ENCODE assay signal across 15 cellular contexts in genomic region chr7:69684955-69685631, GRCh38.
DNase-seq lines count a peak whose midpoint lies in the region; ATAC-seq and TF ChIP-seq lines count a peak whose summit lies in the region.
"Had no signal": no experiment of that assay in that cellular context is flagged by ENCODE, and none has a peak within 500 bp of the region (broad histone marks: within the 10 kb centered on the region; RNA-seq: fewer than 3 reads in every experiment).

No MANE protein-coding gene starts in this region.

- no peak for TF ChIP-seq CTCF in endodermal cell (conservative IDR thresholded peaks at IDR 0.05)
- TF ChIP-seq CTCF in gastrocnemius medialis (IDR thresholded peaks at IDR 0.05 in 4 of 5, conservative IDR thresholded peaks at IDR 0.05 in 1 of 5): no peak
- no peak for TF ChIP-seq CTCF in omental fat pad (IDR thresholded peaks at IDR 0.05)

- no peaks in the 10 kb centered on the region for H3K9me3 Mint-ChIP-seq in endodermal cell
- H3K9me3 Mint-ChIP-seq: CD4-positive, alpha-beta T cell had no signal

- H3K27ac ChIP-seq in endodermal cell (ENCODE audit: low read depth, low read length): no peak overlapping the region
- peak overlapping the region in 1 of 4 donors; percentile 15 for H3K27ac ChIP-seq in gastrocnemius medialis
- H3K27ac ChIP-seq: SJSA1 had no signal

- H3K27me3 ChIP-seq in endodermal cell (ENCODE audit: control insufficient read depth, insufficient read depth, low read length, poor library complexity, severe bottlenecking) (no peaks in the 10 kb centered on the region), gastrocnemius medialis (no peaks in the 10 kb centered on the region)
- H3K27me3 ChIP-seq: SJSA1 had no signal

- peak overlapping the region; percentile 27 for H3K27ac Mint-ChIP-seq in endodermal cell
- H3K27ac Mint-ChIP-seq: activated CD8-positive, alpha-beta memory T cell treated with anti-CD3 and anti-CD28 coated beads, Interleukin-2, amount 10 ng/mL, durations not matched to agents 7 days and 5 days; CD4-positive, alpha-beta T cell had no signal

- no peak overlapping the region for H3K4me3 Mint-ChIP-seq in endodermal cell
- H3K4me3 Mint-ChIP-seq: activated CD8-positive, alpha-beta memory T cell treated with anti-CD3 and anti-CD28 coated beads, Interleukin-2, amount 10 ng/mL, durations not matched to agents 7 days and 5 days; CD4-positive, alpha-beta T cell had no signal

- ATAC-seq in GM18867 (IDR thresholded peaks at IDR 0.05; ENCODE audit: unreplicated experiment) (peak; percentile 68), HG03342 (IDR thresholded peaks at IDR 0.05; ENCODE audit: unreplicated experiment) (peak; percentile 49), gastrocnemius medialis (peak; percentile 42 to 61), HG02588 (IDR thresholded peaks at IDR 0.05; ENCODE audit: unreplicated experiment) (no peak), omental fat pad (ENCODE audit: low FRiP score) (no peak)
- ATAC-seq: activated CD8-positive, alpha-beta memory T cell treated with anti-CD3 and anti-CD28 coated beads, Interleukin-2, amount 10 ng/mL, durations not matched to agents 7 days and 5 days had no signal

- intact Hi-C loops in gastrocnemius medialis (cut with DNase I; ENCODE audit: low total_unique reads): no loop called here

- no peak overlapping the region for H3K4me3 ChIP-seq in endodermal cell (ENCODE audit: low read length)
- no peak overlapping the region for H3K4me3 ChIP-seq in gastrocnemius medialis
- H3K4me3 ChIP-seq: lung, SJSA1 had no signal

- DNase-seq in endodermal cell (peak; percentile 57), gastrocnemius medialis (no peak), GM19240 (ENCODE audit: insufficient read length, low spot score) (no peak), omental fat pad (ENCODE audit: low spot score) (no peak)
- DNase-seq: activated CD8-positive, alpha-beta memory T cell treated with anti-CD3 and anti-CD28 coated beads, Interleukin-2, amount 10 ng/mL, durations not matched to agents 7 days and 5 days; activated naive CD4-positive, alpha-beta T cell treated with Interleukin-2 at 50 U/mL for 16 hours; CD4-positive, alpha-beta T cell; erythroblast; KBM-7; NCI-H187 treated with DMSO at 0.1 percent for 48 hours had no signal

- H3K36me3 Mint-ChIP-seq in endodermal cell (ENCODE audit: low read depth): no peaks in the 10 kb centered on the region
- H3K36me3 Mint-ChIP-seq: activated CD8-positive, alpha-beta memory T cell treated with anti-CD3 and anti-CD28 coated beads, Interleukin-2, amount 10 ng/mL, durations not matched to agents 7 days and 5 days had no signal

- WGBS in endodermal cell (ENCODE audit: insufficient coverage in 1 of 2, insufficient read length in 1 of 2), 2 experiments: 83 to 96% methylated on average over 3 of the region's 3 CpGs

- peaks cover 14% of the 10 kb centered on the region for H3K4me1 ChIP-seq in endodermal cell (ENCODE audit: control insufficient read depth, insufficient read depth, low read length)
- H3K4me1 ChIP-seq in gastrocnemius medialis: peaks cover 6 to 14% of the 10 kb centered on the region in 2 donors
- H3K4me1 ChIP-seq: SJSA1 had no signal

- peaks cover 41% of the 10 kb centered on the region for H3K4me1 Mint-ChIP-seq in endodermal cell

- no peak overlapping the region for H3K9ac ChIP-seq in endodermal cell (ENCODE audit: extremely low read depth, low read length, poor library complexity, severe bottlenecking)

- no peaks in the 10 kb centered on the region for H3K9me3 ChIP-seq in endodermal cell (ENCODE audit: control insufficient read depth, low read length)
- H3K9me3 ChIP-seq in gastrocnemius medialis: no peaks in the 10 kb centered on the region
- H3K9me3 ChIP-seq: SJSA1 had no signal

- no peak for TF ChIP-seq POLR2A in gastrocnemius medialis (IDR thresholded peaks at IDR 0.05)

- peaks cover 1% of the 10 kb centered on the region for H3K36me3 ChIP-seq in endodermal cell (ENCODE audit: control insufficient read depth, insufficient read depth, low read length)
- no peaks in the 10 kb centered on the region for H3K36me3 ChIP-seq in gastrocnemius medialis
- H3K36me3 ChIP-seq: SJSA1 had no signal

- no peaks in the 10 kb centered on the region for H3K27me3 Mint-ChIP-seq in endodermal cell (ENCODE audit: insufficient read depth)
- H3K27me3 Mint-ChIP-seq: activated CD8-positive, alpha-beta memory T cell treated with anti-CD3 and anti-CD28 coated beads, Interleukin-2, amount 10 ng/mL, durations not matched to agents 7 days and 5 days; CD4-positive, alpha-beta T cell had no signal

- in situ Hi-C loops in gastrocnemius medialis (cut with MboI; ENCODE audit: low sequenced_read_pairs in 4 of 4): no loop called here

Comparison
In these comparisons a context has a peak if more than half of its experiments do, and no peak if none do; other contexts are left out.
1. ATAC-seq: peak in GM18867 (single experiment), HG03342 (single experiment) and gastrocnemius medialis (2 of 2); none in HG02588 (single experiment) and omental fat pad (single experiment).